Comparison of ENCODE assay signal across 9 cellular contexts in genomic region chr20:50817776-50818172, GRCh38. TPM values are rescaled to one million over a fixed set of nuclear protein-coding genes. Genes with fewer than 3 reads are reported as not detected.
DNase-seq lines count a peak whose midpoint lies in the region; ATAC-seq and TF ChIP-seq lines count a peak whose summit lies in the region.
"Had no signal": no experiment of that assay in that cellular context is flagged by ENCODE, and none has a peak within 500 bp of the region (broad histone marks: within the 10 kb centered on the region; RNA-seq: fewer than 3 reads in every experiment).

No MANE protein-coding gene starts in this region.

- H3K4me3 ChIP-seq in H7 (ENCODE audit: insufficient read depth, low read depth, low read length), result no peak overlapping the region
- H3K4me3 ChIP-seq: skin epidermis had no signal

- no peaks in the 10 kb centered on the region for H3K9me3 Mint-ChIP-seq in activated naive CD4-positive, alpha-beta T cell treated with anti-CD3 and anti-CD28 coated beads for 36 hours
- H3K9me3 Mint-ChIP-seq in activated naive CD4-positive, alpha-beta T cell treated with anti-CD3 and anti-CD28 coated beads, Interleukin-2, amount 50 U/mL, for 72 hours, result peaks cover 3 to 4% of the 10 kb centered on the region in 2 donors
- H3K9me3 Mint-ChIP-seq in memory B cell, result no peaks in the 10 kb centered on the region
- peaks cover 4% of the 10 kb centered on the region for H3K9me3 Mint-ChIP-seq in type B pancreatic cell

- H3K36me3 ChIP-seq in H7 (replicated peaks; ENCODE audit: control insufficient read depth, insufficient read depth, low read length), result no peaks in the 10 kb centered on the region

- intact Hi-C loops in activated naive CD4-positive, alpha-beta T cell treated with anti-CD3 and anti-CD28 coated beads for 36 hours (cut with micrococcal nuclease), result loop anchor here (1.0 to 5.0 kb wide), 5 partner anchors 13 to 141 kb away; partner anchors contain the start of genes DPM1 and MOCS3

- peaks cover 52% of the 10 kb centered on the region for H3K4me1 Mint-ChIP-seq in activated naive CD4-positive, alpha-beta T cell treated with anti-CD3 and anti-CD28 coated beads for 36 hours (ENCODE audit: low read depth)
- H3K4me1 Mint-ChIP-seq in memory B cell (peaks cover 75% of the 10 kb centered on the region), type B pancreatic cell (ENCODE audit: unreplicated experiment) (peaks cover 36% of the 10 kb centered on the region)

- DNase-seq in activated naive CD4-positive, alpha-beta T cell treated with anti-CD3 and anti-CD28 coated beads for 36 hours, result peak; percentile 14
- no peak for DNase-seq in activated naive CD4-positive, alpha-beta T cell treated with anti-CD3 and anti-CD28 coated beads, Interleukin-2, amount 50 U/mL, for 16 hours
- DNase-seq in activated naive CD4-positive, alpha-beta T cell treated with anti-CD3 and anti-CD28 coated beads, Interleukin-2, amount 50 U/mL, for 72 hours (ENCODE audit: low spot score in 2 of 2), result no peak
- DNase-seq in memory B cell (ENCODE audit: low spot score in 2 of 2), result no peak
- no peak for DNase-seq in type B pancreatic cell (ENCODE audit: extremely low spot score, unreplicated experiment)
- DNase-seq in retina, result no peak
- DNase-seq in H7, result no peak
- DNase-seq in NCI-H2227 (lab: John Stamatoyannopoulos, UW; ENCODE audit: unreplicated experiment), result no peak

- peak overlapping the region; percentile 68 for H3K4me3 Mint-ChIP-seq in activated naive CD4-positive, alpha-beta T cell treated with anti-CD3 and anti-CD28 coated beads for 36 hours
- peak overlapping the region; percentile 78 for H3K4me3 Mint-ChIP-seq in memory B cell
- H3K4me3 Mint-ChIP-seq in type B pancreatic cell, result no peak overlapping the region

- no peak for ATAC-seq in activated naive CD4-positive, alpha-beta T cell treated with anti-CD3 and anti-CD28 coated beads, Interleukin-2, amount 50 U/mL, for 72 hours
- ATAC-seq in memory B cell (ENCODE audit: low read depth), result no peak

- CTCF ChIA-PET in activated naive CD4-positive, alpha-beta T cell treated with anti-CD3 and anti-CD28 coated beads for 36 hours (lab: Charles Lee), result interaction anchor here (0.8 to 2.4 kb wide), 7 partner anchors 14 to 114 kb away, joined by 3 to 19 read pairs (median 5); partner anchors contain the start of genes ADNP and BCAS4

- H3K27ac Mint-ChIP-seq in activated naive CD4-positive, alpha-beta T cell treated with anti-CD3 and anti-CD28 coated beads for 36 hours, result peak overlapping the region; percentile 97
- H3K27ac Mint-ChIP-seq in activated naive CD4-positive, alpha-beta T cell treated with anti-CD3 and anti-CD28 coated beads, Interleukin-2, amount 50 U/mL, for 72 hours, result peak overlapping the region; percentile 95 to 99
- H3K27ac Mint-ChIP-seq in memory B cell (peak overlapping the region; percentile 92), type B pancreatic cell (peak overlapping the region; percentile 91)

- no peaks in the 10 kb centered on the region for H3K27me3 Mint-ChIP-seq in activated naive CD4-positive, alpha-beta T cell treated with anti-CD3 and anti-CD28 coated beads for 36 hours (ENCODE audit: low read depth)
- H3K27me3 Mint-ChIP-seq in memory B cell (no peaks in the 10 kb centered on the region), type B pancreatic cell (no peaks in the 10 kb centered on the region)

- peaks cover 5% of the 10 kb centered on the region for H3K36me3 Mint-ChIP-seq in activated naive CD4-positive, alpha-beta T cell treated with anti-CD3 and anti-CD28 coated beads for 36 hours (ENCODE audit: low read depth)
- H3K36me3 Mint-ChIP-seq in activated naive CD4-positive, alpha-beta T cell treated with anti-CD3 and anti-CD28 coated beads, Interleukin-2, amount 50 U/mL, for 72 hours, result peaks cover 11 to 14% of the 10 kb centered on the region in 2 donors
- H3K36me3 Mint-ChIP-seq in memory B cell (peaks cover 19% of the 10 kb centered on the region), type B pancreatic cell (peaks cover 3% of the 10 kb centered on the region)

- no peaks in the 10 kb centered on the region for H3K27me3 ChIP-seq in H7 (ENCODE audit: control insufficient read depth, insufficient read depth, low read length)

- no peak for TF ChIP-seq CTCF in type B pancreatic cell (conservative IDR thresholded peaks at IDR 0.05)

RNA-seq across cellular contexts. Expression of gene BCAS4, which starts 22.9 kb away (rescaled TPM):
- 10 to 100 TPM; 15.7 to 16.6 TPM for total RNA-seq in activated naive CD4-positive, alpha-beta T cell treated with anti-CD3 and anti-CD28 coated beads for 36 hours
- 10 to 100 TPM; 12.6 to 19.3 TPM for total RNA-seq in activated naive CD4-positive, alpha-beta T cell treated with anti-CD3 and anti-CD28 coated beads, Interleukin-2, amount 50 U/mL, for 72 hours
- 6.3 and 9.3 TPM in 2 replicates for total RNA-seq in type B pancreatic cell (ENCODE audit: low replicate concordance)
- total RNA-seq in H7 (2014; rRNA removed; shearing (Covaris generic)), result 17.6 and 19.3 TPM in 2 replicates
